In genomic region chr13:30730526-30730925, GRCh38 we compare ENCODE assay signal across 16 cellular contexts. TPM values are rescaled to one million over a fixed set of nuclear protein-coding genes. Genes with fewer than 3 reads are reported as not detected.
DNase-seq lines count a peak whose midpoint lies in the region; ATAC-seq and TF ChIP-seq lines count a peak whose summit lies in the region.
"Had no signal": no experiment of that assay in that cellular context is flagged by ENCODE, and none has a peak within 500 bp of the region (broad histone marks: within the 10 kb centered on the region; RNA-seq: fewer than 3 reads in every experiment).

No MANE protein-coding gene starts in this region.

- H2BK20ac ChIP-seq in H9 (ENCODE audit: low read depth, low read length, poor library complexity, severe bottlenecking): no peak overlapping the region

- H3K79me2 ChIP-seq in H9 (ENCODE audit: insufficient read depth, low read length) (no peaks in the 10 kb centered on the region), trophoblast cell (ENCODE audit: control insufficient read depth, insufficient read depth, low read length, poor library complexity) (no peaks in the 10 kb centered on the region)

- no peak overlapping the region for H2AFZ ChIP-seq in H9 (ENCODE audit: low read length)
- H2AFZ ChIP-seq in trophoblast cell (ENCODE audit: insufficient read depth, low read length, poor library complexity): no peak overlapping the region
- H2AFZ ChIP-seq: GM23248 had no signal

- no peak overlapping the region for H2AK5ac ChIP-seq in H9 (ENCODE audit: insufficient read length, low read length)
- H2AK5ac ChIP-seq in trophoblast cell (ENCODE audit: low read length): no peak overlapping the region

- no peak overlapping the region for H2BK5ac ChIP-seq in H9 (ENCODE audit: insufficient read length, low read length)
- H2BK5ac ChIP-seq in trophoblast cell (ENCODE audit: low read depth, low read length, poor library complexity): no peak overlapping the region

- H3K18ac ChIP-seq in H9 (ENCODE audit: insufficient read length, low read depth, low read length) (no peak overlapping the region), trophoblast cell (ENCODE audit: low read length) (no peak overlapping the region)

- H3K4ac ChIP-seq in H9 (ENCODE audit: low read depth, low read length) (no peak overlapping the region), trophoblast cell (ENCODE audit: low read depth, low read length) (no peak overlapping the region)

- no peak overlapping the region for H4K12ac ChIP-seq in trophoblast cell (ENCODE audit: low read depth, low read length)

- no peaks in the 10 kb centered on the region for H3K9me3 Mint-ChIP-seq in H9
- H3K9me3 Mint-ChIP-seq: activated CD8-positive, alpha-beta T cell treated with anti-CD3 and anti-CD28 coated beads for 36 hours; stimulated activated memory B cell treated with anti-CD40 and anti-IgM and Interleukin-4, amounts not matched to agents 10 μg/mL and 1 μg/mL and 100 μg/mL, for 72 hours had no signal

- peak overlapping the region in 2 of 3 experiments; percentile 68 to 77; a peak in 2 of 7 replicates for H3K27ac Mint-ChIP-seq in H9
- H3K27ac Mint-ChIP-seq: activated CD8-positive, alpha-beta T cell treated with anti-CD3 and anti-CD28 coated beads for 36 hours; stimulated activated memory B cell treated with anti-CD40 and anti-IgM and Interleukin-4, amounts not matched to agents 10 μg/mL and 1 μg/mL and 100 μg/mL, for 72 hours had no signal

- H4K20me1 ChIP-seq in H9 (ENCODE audit: control insufficient read depth, insufficient read depth, insufficient read length): no peaks in the 10 kb centered on the region

- H3K4me3 Mint-ChIP-seq in H9: no peak overlapping the region
- H3K4me3 Mint-ChIP-seq: activated CD8-positive, alpha-beta T cell treated with anti-CD3 and anti-CD28 coated beads for 36 hours; stimulated activated memory B cell treated with anti-CD40 and anti-IgM and Interleukin-4, amounts not matched to agents 10 μg/mL and 1 μg/mL and 100 μg/mL, for 72 hours had no signal

- no peak overlapping the region for H3T11ph ChIP-seq in H9 (ENCODE audit: low read length)

- H3K4me2 ChIP-seq in H9 (ENCODE audit: insufficient read depth, insufficient read length, low read length): no peak overlapping the region
- no peak overlapping the region for H3K4me2 ChIP-seq in trophoblast cell (ENCODE audit: low read length)
- H3K4me2 ChIP-seq: KMS-11 had no signal

- H3K23me2 ChIP-seq in H9 (ENCODE audit: insufficient read length, low read depth, low read length, poor library complexity, severe bottlenecking): no peaks in the 10 kb centered on the region

- no peaks in the 10 kb centered on the region for H3K9me3 ChIP-seq in H9 (ENCODE audit: control insufficient read depth, low read depth, low read length)
- no peaks in the 10 kb centered on the region for H3K9me3 ChIP-seq in trophoblast cell (ENCODE audit: insufficient read depth, low read depth, low read length)

- ATAC-seq in GM21390 (IDR thresholded peaks at IDR 0.05; ENCODE audit: unreplicated experiment) (no peak), GM21528 (IDR thresholded peaks at IDR 0.05; ENCODE audit: low FRiP score, unreplicated experiment) (no peak)
- ATAC-seq: activated CD8-positive, alpha-beta T cell treated with anti-CD3 and anti-CD28 coated beads for 36 hours; stimulated activated memory B cell treated with anti-CD40 and anti-IgM and Interleukin-4, amounts not matched to agents 10 μg/mL and 1 μg/mL and 100 μg/mL, for 72 hours had no signal

- H2BK12ac ChIP-seq in H9 (ENCODE audit: insufficient read length, low read depth, low read length) (no peak overlapping the region), trophoblast cell (ENCODE audit: low read length) (no peak overlapping the region)

- peaks cover 0 to 2% of the 10 kb centered on the region in 2 experiments; a peak in 1 of 4 replicates for H3K4me1 Mint-ChIP-seq in H9

- H3K36me3 Mint-ChIP-seq in H9 (ENCODE audit: insufficient read depth in 1 of 3, low read depth in 3 of 3): no peaks in the 10 kb centered on the region
- H3K36me3 Mint-ChIP-seq: stimulated activated memory B cell treated with anti-CD40 and anti-IgM and Interleukin-4, amounts not matched to agents 10 μg/mL and 1 μg/mL and 100 μg/mL, for 72 hours had no signal

- H3K27me3 Mint-ChIP-seq in H9 (ENCODE audit: low read depth): 0 out of 2 replicates have a peak, but pooled peaks cover 1% of the 10 kb centered on the region
- H3K27me3 Mint-ChIP-seq: stimulated activated memory B cell treated with anti-CD40 and anti-IgM and Interleukin-4, amounts not matched to agents 10 μg/mL and 1 μg/mL and 100 μg/mL, for 72 hours had no signal

- no peak overlapping the region for H4K5ac ChIP-seq in H9 (ENCODE audit: insufficient read length, low read depth, low read length)

- H3K9ac ChIP-seq in H9 (ENCODE audit: extremely low read depth, insufficient read length, low read length) (no peak overlapping the region), trophoblast cell (ENCODE audit: low read length) (no peak overlapping the region)
- H3K9ac ChIP-seq: GM23248, KMS-11 had no signal

- H3K4me1 ChIP-seq in H9 (ENCODE audit: insufficient read depth, low read length) (no peaks in the 10 kb centered on the region), trophoblast cell (ENCODE audit: control insufficient read depth in 1 of 2, insufficient read depth in 2 of 2, low read length in 2 of 2) (peaks cover 8 to 13% of the 10 kb centered on the region in 2 experiments)

- H3K27me3 ChIP-seq in H9 (ENCODE audit: insufficient read depth, low read length) (no peaks in the 10 kb centered on the region), trophoblast cell (ENCODE audit: insufficient read depth, low read length) (no peaks in the 10 kb centered on the region)

- H3K14ac ChIP-seq in H9 (ENCODE audit: insufficient read depth, low read length) (no peak overlapping the region), trophoblast cell (ENCODE audit: low read length) (no peak overlapping the region)

- H3K27ac ChIP-seq in H9 (ENCODE audit: insufficient read length, low read depth, low read length) (no peak overlapping the region), trophoblast cell (ENCODE audit: low read depth, low read length) (no peak overlapping the region)
- H3K27ac ChIP-seq: GM23248, KMS-11 had no signal

- H3K23ac ChIP-seq in H9 (ENCODE audit: insufficient read length, low read depth, low read length) (no peak overlapping the region), trophoblast cell (ENCODE audit: low read length) (no peak overlapping the region)

- H3K79me1 ChIP-seq in H9 (ENCODE audit: insufficient read depth, low read depth, low read length, poor library complexity, severe bottlenecking) (no peaks in the 10 kb centered on the region), trophoblast cell (ENCODE audit: low read length) (peaks cover 11% of the 10 kb centered on the region)

- no peak overlapping the region for H2BK120ac ChIP-seq in H9 (ENCODE audit: low read depth, low read length, poor library complexity, severe bottlenecking)
- no peak overlapping the region for H2BK120ac ChIP-seq in trophoblast cell (ENCODE audit: insufficient read depth, low read length, poor library complexity)

- no CpG with 5 or more reads among the region's 7 CpGs for WGBS in H9 (ENCODE audit: extremely low coverage, insufficient read length, low lambda C conversion rate)
- no CpG with 5 or more reads among the region's 7 CpGs for WGBS in trophoblast cell (ENCODE audit: extremely low coverage, insufficient coverage, insufficient read length)

- H3K56ac ChIP-seq in H9 (ENCODE audit: insufficient read length, low read depth, low read length): no peak overlapping the region

- no peak for TF ChIP-seq CTCF in H9 (conservative IDR thresholded peaks at IDR 0.05)

- DNase-seq in H9 (peak; percentile 35), NCI-H524 (lab: John Stamatoyannopoulos, UW) (peak; percentile 95 to 98), ecto neural progenitor cell (ENCODE audit: low spot score) (peak; percentile 61), trophoblast cell (peak; percentile 78 to 86)
- no peak for DNase-seq in stimulated activated CD8-positive, alpha-beta memory T cell treated with anti-CD3 and anti-CD28 coated beads, Interleukin-4, amount 100 ng/mL, for 48 hours
- DNase-seq: activated CD8-positive, alpha-beta T cell treated with anti-CD3 and anti-CD28 coated beads for 36 hours; activated effector memory CD4-positive, alpha-beta T cell treated with Interleukin-2 at 50 U/mL for 16 hours; aorta; effector CD4-positive, alpha-beta T cell; GM23248; stimulated activated CD4-positive, alpha-beta T cell treated with anti-CD3 and anti-CD28 coated beads, Interleukin-4, amount 100 ng/mL, for 1 hour; T1000 had no signal

- H4K91ac ChIP-seq in H9 (ENCODE audit: insufficient read length, low read depth, low read length) (no peak overlapping the region), trophoblast cell (ENCODE audit: low read depth, low read length) (no peak overlapping the region)

- no peak overlapping the region for H4K8ac ChIP-seq in H9 (replicated peaks; ENCODE audit: insufficient read length, low read depth, low read length)
- H4K8ac ChIP-seq in trophoblast cell (ENCODE audit: low read depth, low read length): no peak overlapping the region

- H3K36me3 ChIP-seq in trophoblast cell (ENCODE audit: control insufficient read depth in 1 of 2, insufficient read depth in 2 of 2, low read length in 2 of 2): no peaks in the 10 kb centered on the region

- H3K4me3 ChIP-seq in trophoblast cell (ENCODE audit: low read depth, low read length): no peak overlapping the region
- H3K4me3 ChIP-seq: GM23248 had no signal

- H2BK15ac ChIP-seq in H9 (ENCODE audit: low read depth, low read length): no peak overlapping the region

RNA-seq across cellular contexts. Expression of gene ALOX5AP, which starts 4.8 kb away (rescaled TPM):
- total RNA-seq in H9 (2021): not detected in 2 replicates
- 3.3 and 3.5 TPM in 2 replicates for polyA plus RNA-seq in trophoblast cell (2013)
- total RNA-seq: GM23248 had no signal
